24 cellular contexts compared by ENCODE assay signal in genomic region chr11:83097671-83098070, GRCh38.
"Had no signal": no experiment of that assay in that cellular context is flagged by ENCODE, and none has a peak within 500 bp of the region (broad histone marks: within the 10 kb centered on the region; RNA-seq: fewer than 3 reads in every experiment).

No MANE protein-coding gene starts in this region.

- DNase-seq: activated CD4-positive, alpha-beta T cell treated with anti-CD3 and anti-CD28 coated beads for 36 hours; activated CD8-positive, alpha-beta memory T cell treated with anti-CD3 and anti-CD28 coated beads, Interleukin-2, amount 50 U/mL, for 4 hours; activated CD8-positive, alpha-beta T cell treated with anti-CD3 and anti-CD28 coated beads, Interleukin-2, amount 10 ng/mL, durations not matched to agents 7 days and 5 days; activated naive CD8-positive, alpha-beta T cell treated with anti-CD3 and anti-CD28 coated beads, Interleukin-2, amount 10 ng/mL, durations not matched to agents 7 days and 5 days; activated T-cell treated with anti-CD3 and anti-CD28 coated beads, Interleukin-2, amount 50 U/mL, for 72 hours; aorta; caudate nucleus; effector CD4-positive, alpha-beta T cell; hypothalamus; left ventricle myocardium superior; mucosa of descending colon; naive thymus-derived CD8-positive, alpha-beta T cell; small intestine; stimulated activated CD4-positive, alpha-beta T cell treated with anti-CD3 and anti-CD28 coated beads, Interleukin-4, amount 100 ng/mL, for 24 hours; stimulated activated naive CD4-positive, alpha-beta T cell; substantia nigra; T-helper 1 cell; T1000; transverse colon had no signal

- H3K27me3 ChIP-seq: right atrium auricular region, transverse colon, vagina had no signal

- H3K36me3 ChIP-seq: right atrium auricular region, transverse colon, vagina had no signal

- H3K27ac ChIP-seq: coronary artery, epithelial cell of prostate, right atrium auricular region, transverse colon, vagina, VCaP had no signal

- H3K4me3 ChIP-seq: coronary artery, mucosa of descending colon, right atrium auricular region, transverse colon, vagina had no signal

- H3K4me1 ChIP-seq: right atrium auricular region had no signal

- H3K9me3 ChIP-seq: mucosa of descending colon, right atrium auricular region, transverse colon, vagina had no signal
